ENCODE assay signal across 10 cellular contexts in genomic region chr19:42206871-42207755, GRCh38. TPM values are rescaled to one million over a fixed set of nuclear protein-coding genes. Genes with fewer than 3 reads are reported as not detected.
DNase-seq lines count a peak whose midpoint lies in the region; FAIRE-seq and TF ChIP-seq lines count a peak whose summit lies in the region.
"Had no signal": no experiment of that assay in that cellular context is flagged by ENCODE, and none has a peak within 500 bp of the region (broad histone marks: within the 10 kb centered on the region; RNA-seq: fewer than 3 reads in every experiment).

No MANE protein-coding gene starts in this region.

- peaks cover 60% of the 10 kb centered on the region for H3K4me1 Mint-ChIP-seq in Calu3 (ENCODE audit: low read depth, unreplicated experiment)
- H3K4me1 Mint-ChIP-seq: mesothelial cell of epicardium had no signal

- peak overlapping the region; percentile 67 for H3K27ac ChIP-seq in neutrophil

- peaks cover 85% of the 10 kb centered on the region for H3K36me3 Mint-ChIP-seq in Calu3 (ENCODE audit: insufficient read depth, unreplicated experiment)

- peak overlapping the region; percentile 34 for H3K4me3 Mint-ChIP-seq in Calu3 (ENCODE audit: low read depth, unreplicated experiment)
- H3K4me3 Mint-ChIP-seq: mesothelial cell of epicardium had no signal

- in situ Hi-C loops in HAP-1 (cut with MboI; ENCODE audit: low sequenced_read_pairs): no loop called here

- H3K4me1 ChIP-seq in neutrophil (ENCODE audit: control insufficient read depth in 1 of 2, insufficient read depth in 1 of 2, low read depth in 1 of 2, low read length in 1 of 2) (peaks cover 41 to 55% of the 10 kb centered on the region in 2 experiments), HAP-1 (no peaks in the 10 kb centered on the region)

- no peaks in the 10 kb centered on the region for H3K9me3 Mint-ChIP-seq in Calu3 (ENCODE audit: low read depth, unreplicated experiment)
- H3K9me3 Mint-ChIP-seq: mesothelial cell of epicardium had no signal

- no peaks in the 10 kb centered on the region for H3K27me3 ChIP-seq in bronchial epithelial cell (ENCODE audit: control insufficient read depth, insufficient read depth, low read length)
- H3K27me3 ChIP-seq in neutrophil: no peaks in the 10 kb centered on the region
- H3K27me3 ChIP-seq in HAP-1 (ENCODE audit: low read depth): no peaks in the 10 kb centered on the region

- DNase-seq in Calu3 (peak; percentile 75), bronchial epithelial cell (ENCODE audit: low read depth) (peak; percentile 76), HAP-1 (ENCODE audit: low spot score in 2 of 2) (no peak), DMS 273 (lab: John Stamatoyannopoulos, UW; ENCODE audit: unreplicated experiment) (no peak), NCI-H1048 (lab: John Stamatoyannopoulos, UW) (no peak), iPS-NIHi7 (ENCODE audit: extremely low spot score) (no peak)
- no peak for DNase-seq in Jurkat, Clone E6-1 (ENCODE audit: low read depth, low spot score)
- DNase-seq: stimulated activated CD4-positive, alpha-beta T cell treated with anti-CD3 and anti-CD28 coated beads, Interleukin-4, amount 100 ng/mL, for 24 hours had no signal

- no TSS peak for BruUV-seq in Calu3 (replicated peaks; lab: Mats Ljungman, UMichigan)

- H3K4me3 ChIP-seq in Jurkat, Clone E6-1 (ENCODE audit: low read length): peak overlapping the region; percentile 36
- H3K4me3 ChIP-seq in bronchial epithelial cell (ENCODE audit: low read depth, low read length) (no peak overlapping the region), neutrophil (ENCODE audit: low read depth in 1 of 2, low read length in 1 of 2) (no peak overlapping the region), HAP-1 (no peak overlapping the region)

- peak overlapping the region; percentile 37 for H3K27ac Mint-ChIP-seq in Calu3 (ENCODE audit: unreplicated experiment)
- H3K27ac Mint-ChIP-seq: mesothelial cell of epicardium had no signal

- TF ChIP-seq CTCF in Calu3 (IDR thresholded peaks at IDR 0.05; ENCODE audit: unreplicated experiment) (no peak), bronchial epithelial cell (IDR thresholded peaks at IDR 0.05; ENCODE audit: insufficient read depth, low read length, severe bottlenecking) (no peak), neutrophil (IDR thresholded peaks at IDR 0.05) (no peak)

- H3K36me3 ChIP-seq in bronchial epithelial cell (ENCODE audit: control insufficient read depth, insufficient read depth, low read length) (peaks cover 22% of the 10 kb centered on the region), neutrophil (peaks cover 95% of the 10 kb centered on the region), HAP-1 (replicated peaks) (peaks cover 68% of the 10 kb centered on the region)

- H3K27me3 Mint-ChIP-seq in Calu3 (ENCODE audit: unreplicated experiment): no peaks in the 10 kb centered on the region

- intact Hi-C loops in Calu3 (cut with micrococcal nuclease; ENCODE audit: unreplicated experiment): no loop called here

- FAIRE-seq in bronchial epithelial cell (lab: Jason Lieb, UNC): no peak

- CTCF ChIA-PET in Calu3 (lab: Charles Lee): interaction anchor here (0.6 to 1.6 kb wide), 8 partner anchors 9 to 98 kb away, joined by 3 to 4 read pairs (median 3); partner anchors contain the start of genes DEDD2 and ZNF526

- H3K9me3 ChIP-seq in neutrophil (no peaks in the 10 kb centered on the region), HAP-1 (no peaks in the 10 kb centered on the region)

RNA-seq across cellular contexts. Expression of gene DEDD2, which starts 10.4 kb away (rescaled TPM):
- total RNA-seq in Calu3 (2022): 67.5 and 78.3 TPM in 2 replicates
- polyA plus RNA-seq in Jurkat, Clone E6-1 (2012; ENCODE audit: insufficient read depth, insufficient read length): 37.5 TPM
- 27.1 and 28.7 TPM in 2 replicates for total RNA-seq in bronchial epithelial cell

RNA-seq across cellular contexts. Expression of gene ZNF526, which starts 13.0 kb away (rescaled TPM):
- total RNA-seq in Calu3 (2022): 25.4 and 32.3 TPM in 2 replicates
- polyA plus RNA-seq in Jurkat, Clone E6-1 (2012; ENCODE audit: insufficient read depth, insufficient read length): 9.9 TPM
- 7.8 and 11.1 TPM in 2 replicates for total RNA-seq in bronchial epithelial cell

RNA-seq across cellular contexts. Expression of gene GSK3A, which starts 35.3 kb away (rescaled TPM):
- total RNA-seq in Calu3 (2022) (58.8 and 60.6 TPM in 2 replicates), bronchial epithelial cell (11.6 and 12.4 TPM in 2 replicates)
- 64.2 TPM for polyA plus RNA-seq in Jurkat, Clone E6-1 (2012; ENCODE audit: insufficient read depth, insufficient read length)

RNA-seq across cellular contexts. Expression of gene ERF, which starts 47.8 kb away (rescaled TPM):
- total RNA-seq in Calu3 (2022): 100 and 124 TPM in 2 replicates
- polyA plus RNA-seq in Jurkat, Clone E6-1 (2012; ENCODE audit: insufficient read depth, insufficient read length): 28.7 TPM
- total RNA-seq in bronchial epithelial cell: 10.8 and 11.6 TPM in 2 replicates

Comparison
In these comparisons a context has a peak if more than half of its experiments do, and no peak if none do; other contexts are left out.
1. DNase-seq: peak in Calu3 (single experiment) and bronchial epithelial cell (single experiment); none in Jurkat, Clone E6-1 (single experiment), HAP-1 (0 of 2), DMS 273 (single experiment), NCI-H1048 (single experiment) and iPS-NIHi7 (single experiment).